ENCODE assay signal across 8 cellular contexts in the genomic region with DNA sequence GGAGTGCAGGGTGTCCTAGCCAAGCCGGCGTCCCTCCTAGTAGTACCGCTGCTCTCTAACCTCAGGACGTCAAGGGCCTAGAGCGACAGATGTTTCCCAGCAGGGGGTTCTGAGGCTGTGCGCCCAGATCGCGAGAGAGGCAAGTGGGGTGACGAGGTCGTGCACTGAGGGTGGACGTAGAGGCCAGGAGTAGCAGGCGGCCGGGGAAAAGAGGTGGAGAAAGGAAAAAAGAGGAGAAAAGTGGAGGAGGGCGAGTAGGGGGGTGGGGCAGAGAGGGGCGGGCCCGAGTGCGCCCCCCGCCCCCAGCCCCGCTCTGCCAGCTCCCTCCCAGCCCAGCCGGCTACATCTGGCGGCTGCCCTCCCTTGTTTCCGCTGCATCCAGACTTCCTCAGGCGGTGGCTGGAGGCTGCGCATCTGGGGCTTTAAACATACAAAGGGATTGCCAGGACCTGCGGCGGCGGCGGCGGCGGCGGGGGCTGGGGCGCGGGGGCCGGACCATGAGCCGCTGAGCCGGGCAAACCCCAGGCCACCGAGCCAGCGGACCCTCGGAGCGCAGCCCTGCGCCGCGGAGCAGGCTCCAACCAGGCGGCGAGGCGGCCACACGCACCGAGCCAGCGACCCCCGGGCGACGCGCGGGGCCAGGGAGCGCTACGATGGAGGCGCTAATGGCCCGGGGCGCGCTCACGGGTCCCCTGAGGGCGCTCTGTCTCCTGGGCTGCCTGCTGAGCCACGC. TPM values are rescaled to one million over a fixed set of nuclear protein-coding genes. Genes with fewer than 3 reads are reported as not detected.
DNase-seq lines count a peak whose midpoint lies in the region; ATAC-seq and TF ChIP-seq lines count a peak whose summit lies in the region.

A gene (plus strand): TSS at position 372 of the 733 bp plus-strand sequence. CDS start 282 bp downstream, at position 654.

- H3K4ac ChIP-seq in neuronal stem cell (ENCODE audit: low read length), result no peak within 1 kb of the TSS

- no peaks in the 10 kb centered on the region for H3K4me1 Mint-ChIP-seq in CD8-positive, alpha-beta T cell (ENCODE audit: low read depth)

- DNase-seq in DMS 273 (lab: John Stamatoyannopoulos, UW; ENCODE audit: unreplicated experiment) (peak; percentile 89), SJCRH30 (peak; percentile 85 to 90), fibroblast of villous mesenchyme (ENCODE audit: low read depth) (peak; percentile 89), neuronal stem cell (ENCODE audit: low spot score) (peak; percentile 69), GDM1 (lab: John Stamatoyannopoulos, UW) (no peak)
- no peak for DNase-seq in CD8-positive, alpha-beta T cell

- H4K91ac ChIP-seq in neuronal stem cell (ENCODE audit: low read depth, low read length, poor library complexity), result no peak within 1 kb of the TSS

- H3K27ac Mint-ChIP-seq in CD8-positive, alpha-beta T cell, result no peak within 1 kb of the TSS

- POLR2A ChIA-PET in CD8-positive, alpha-beta T cell (lab: Charles Lee), result no interaction called here

- peaks cover 30% of the 10 kb centered on the region for H3K4me1 ChIP-seq in SJCRH30
- H3K4me1 ChIP-seq in neuronal stem cell (ENCODE audit: control insufficient read depth in 2 of 2, insufficient read depth in 1 of 2, low read depth in 1 of 2, low read length in 2 of 2), result peaks cover 7 to 12% of the 10 kb centered on the region in 2 donors
- no peaks in the 10 kb centered on the region for H3K4me1 ChIP-seq in CD8-positive, alpha-beta T cell (ENCODE audit: insufficient read depth, low read length)

- no peaks in the 10 kb centered on the region for H3K36me3 Mint-ChIP-seq in CD8-positive, alpha-beta T cell

- H3K27ac ChIP-seq in SJCRH30 (peak within 1 kb of the TSS; percentile 50), neuronal stem cell (replicated peaks; ENCODE audit: low read length) (no peak within 1 kb of the TSS)
- no peak within 1 kb of the TSS for H3K27ac ChIP-seq in CD8-positive, alpha-beta T cell (ENCODE audit: low read depth, low read length)

- H2BK5ac ChIP-seq in neuronal stem cell (ENCODE audit: low read length), result no peak within 1 kb of the TSS

- no peaks in the 10 kb centered on the region for H3K9me3 Mint-ChIP-seq in CD8-positive, alpha-beta T cell

- H3K27me3 ChIP-seq in SJCRH30, result no peaks in the 10 kb centered on the region
- H3K27me3 ChIP-seq in neuronal stem cell (ENCODE audit: control insufficient read depth in 3 of 3, insufficient read depth in 3 of 3, low read depth in 1 of 3, low read length in 3 of 3), result peaks cover 0 to 14% (median 0%) of the 10 kb centered on the region in 3 experiments
- peaks cover 4% of the 10 kb centered on the region for H3K27me3 ChIP-seq in CD8-positive, alpha-beta T cell (ENCODE audit: insufficient read depth, low read length)

- peak within 1 kb of the TSS; percentile 11 for H3K23ac ChIP-seq in neuronal stem cell (ENCODE audit: low read depth, low read length, poor library complexity)

- no peaks in the 10 kb centered on the region for H3K79me1 ChIP-seq in neuronal stem cell (ENCODE audit: low read depth, low read length)

- peak within 1 kb of the TSS; percentile 98 for H2AFZ ChIP-seq in neuronal stem cell (ENCODE audit: low read length)

- H3K27me3 Mint-ChIP-seq in CD8-positive, alpha-beta T cell (ENCODE audit: low read depth), result peaks cover 37% of the 10 kb centered on the region

- H2BK120ac ChIP-seq in neuronal stem cell (ENCODE audit: low read depth, low read length), result no peak within 1 kb of the TSS

- no peak within 1 kb of the TSS for H3K4me3 Mint-ChIP-seq in CD8-positive, alpha-beta T cell

- peak within 1 kb of the TSS; percentile 75 for H3K4me3 ChIP-seq in SJCRH30
- peak within 1 kb of the TSS; percentile 89 for H3K4me3 ChIP-seq in fibroblast of villous mesenchyme (ENCODE audit: low read depth, low read length)
- peak within 1 kb of the TSS; percentile 84 to 92 for H3K4me3 ChIP-seq in neuronal stem cell (ENCODE audit: low read length in 2 of 2)
- H3K4me3 ChIP-seq in CD8-positive, alpha-beta T cell (ENCODE audit: low read depth, low read length), result no peak within 1 kb of the TSS

- no peak within 1 kb of the TSS for H2BK15ac ChIP-seq in neuronal stem cell (ENCODE audit: low read length)

- ATAC-seq in HG02571 (IDR thresholded peaks at IDR 0.05; ENCODE audit: unreplicated experiment), result no peak
- no peak for ATAC-seq in GM19397 (IDR thresholded peaks at IDR 0.05; ENCODE audit: unreplicated experiment)
- ATAC-seq in CD8-positive, alpha-beta T cell, result no peak

- peaks cover 19% of the 10 kb centered on the region for H3K36me3 ChIP-seq in SJCRH30
- peaks cover 3 to 26% of the 10 kb centered on the region in 2 donors for H3K36me3 ChIP-seq in neuronal stem cell (replicated peaks in 1 of 2; ENCODE audit: control insufficient read depth in 2 of 2, insufficient read depth in 2 of 2, low read length in 2 of 2)
- H3K36me3 ChIP-seq in CD8-positive, alpha-beta T cell (ENCODE audit: insufficient read depth, low read length), result no peaks in the 10 kb centered on the region

- no peak within 1 kb of the TSS for H3K14ac ChIP-seq in neuronal stem cell (ENCODE audit: low read length)

- no CpG with 5 or more reads among the region's 63 CpGs for WGBS in neuronal stem cell (ENCODE audit: extremely low coverage in 2 of 2, insufficient read length in 2 of 2, insufficient replicate concordance in 1 of 2), 2 donors

- H3K9me3 ChIP-seq in SJCRH30 (replicated peaks) (no peaks in the 10 kb centered on the region), neuronal stem cell (replicated peaks in 1 of 2; ENCODE audit: control insufficient read depth in 2 of 2, insufficient read depth in 1 of 2, low read depth in 1 of 2, low read length in 2 of 2) (no peaks in the 10 kb centered on the region)
- no peaks in the 10 kb centered on the region for H3K9me3 ChIP-seq in CD8-positive, alpha-beta T cell (ENCODE audit: low read length)

- peak within 1 kb of the TSS; percentile 88 for H3K9ac ChIP-seq in neuronal stem cell (ENCODE audit: low read depth, low read length, poor library complexity)

- TF ChIP-seq CTCF in fibroblast of villous mesenchyme (IDR thresholded peaks at IDR 0.05; ENCODE audit: insufficient read depth, low read depth, low read length), result no peak
- TF ChIP-seq CTCF in CD8-positive, alpha-beta T cell (IDR thresholded peaks at IDR 0.05), result no peak

- H2AK5ac ChIP-seq in neuronal stem cell (ENCODE audit: low read depth, low read length), result peak within 1 kb of the TSS; percentile 4

- H4K8ac ChIP-seq in neuronal stem cell (ENCODE audit: low read depth, low read length), result peak within 1 kb of the TSS; percentile 73

- peak within 1 kb of the TSS; percentile 95 for H3K18ac ChIP-seq in neuronal stem cell (ENCODE audit: low read length)

- H3K4me2 ChIP-seq in neuronal stem cell (ENCODE audit: insufficient read depth, low read length, poor library complexity, severe bottlenecking), result peak within 1 kb of the TSS; percentile 83

- no peak within 1 kb of the TSS for H2BK12ac ChIP-seq in neuronal stem cell (ENCODE audit: low read length)

- intact Hi-C loops in CD8-positive, alpha-beta T cell (cut with DNase I, micrococcal nuclease), result no loop called here

- CTCF ChIA-PET in CD8-positive, alpha-beta T cell (lab: Charles Lee), result no interaction called here

RNA-seq across cellular contexts. Expression of the gene that starts here (rescaled TPM):
- 142 and 145 TPM in 2 replicates for total RNA-seq in SJCRH30 (2014; rRNA removed; shearing (Covaris generic))
- total RNA-seq in fibroblast of villous mesenchyme, result 448 and 634 TPM in 2 replicates
- 26.6 TPM for polyA plus RNA-seq in neuronal stem cell (2013, experiment 1 of 2)
- polyA plus RNA-seq in neuronal stem cell (2013, experiment 2 of 2), result 25.9 TPM
- total RNA-seq in CD8-positive, alpha-beta T cell, result not detected

Comparison
In these comparisons a context has a peak if more than half of its experiments do, and no peak if none do; other contexts are left out.
1. RNA of the gene that starts here (total RNA-seq): 448 to 634 TPM in fibroblast of villous mesenchyme and 142 to 145 TPM in SJCRH30; not detected in CD8-positive, alpha-beta T cell; every median in the first group is over 100 times any median in the second.
2. DNase-seq: peak in DMS 273 (single experiment), SJCRH30 (2 of 2), fibroblast of villous mesenchyme (single experiment) and neuronal stem cell (single experiment); none in GDM1 (single experiment) and CD8-positive, alpha-beta T cell (0 of 7).